Comparison of ENCODE assay signal across 1 cellular context in genomic region chr2:202238234-202239197, GRCh38.
A peak's percentile ranks its signal among the peaks of the same experiment; 100 is the strongest.
TF ChIP-seq lines count a peak whose summit lies in the region.

TSS of gene SUMO1 (minus strand) at chr2:202238597. CDS start at chr2:202238451, 146 bp downstream.

TF ChIP-seq in HepG2, 621 proteins besides CTCF, POLR2A, EP300 and RAD21 (continued from another document and continues in another):
- TF ChIP-seq ZNF337 (CRISPR knock-in tag; IDR thresholded peaks at IDR 0.05; ENCODE audit: borderline replicate concordance, low read depth) (peak; percentile 77; the same call in 1 of the 2 replicates), HCFC1 (IDR thresholded peaks at IDR 0.05; ENCODE audit: low read depth, low read length) (peak; percentile 32; the same call in 1 of the 2 replicates), ATF7-NPFF (CRISPR knock-in tag; IDR thresholded peaks at IDR 0.05; ENCODE audit: low read depth) (no peak), HES4 (CRISPR knock-in tag; IDR thresholded peaks at IDR 0.05; ENCODE audit: borderline replicate concordance) (no peak), XRCC5 (optimal IDR thresholded peaks at IDR 0.05; ENCODE audit: low read length) (no peak), NCOA5 (CRISPR knock-in tag; IDR thresholded peaks at IDR 0.05) (no peak), TBP (CRISPR knock-in tag; IDR thresholded peaks at IDR 0.05) (no peak), ZNF629 (CRISPR knock-in tag; conservative IDR thresholded peaks at IDR 0.05) (no peak), CCAR2 (optimal IDR thresholded peaks at IDR 0.05; ENCODE audit: low read depth, low read length) (no peak), ATF2 (CRISPR knock-in tag; IDR thresholded peaks at IDR 0.05) (peak; percentile 36; the same call in 1 of the 2 replicates), DMTF1 (CRISPR knock-in tag; IDR thresholded peaks at IDR 0.05) (peak; percentile 17; the same call in 1 of the 2 replicates), ZNF589 (CRISPR knock-in tag; conservative IDR thresholded peaks at IDR 0.05) (peak; percentile 96), ZBTB37 (CRISPR knock-in tag; IDR thresholded peaks at IDR 0.05) (no peak), JUN (CRISPR knock-in tag; IDR thresholded peaks at IDR 0.05) (no peak), ZNF326 (CRISPR knock-in tag; IDR thresholded peaks at IDR 0.05; ENCODE audit: borderline replicate concordance) (0 out of 2 replicates have a peak, but pooled peaks have one; percentile 16), SALL2 (CRISPR knock-in tag; IDR thresholded peaks at IDR 0.05) (peak; percentile 83; the same call in 1 of the 2 replicates), ONECUT2 (CRISPR knock-in tag; IDR thresholded peaks at IDR 0.05) (no peak), ZNF546 (CRISPR knock-in tag; conservative IDR thresholded peaks at IDR 0.05) (0 out of 2 replicates have a peak, but pooled peaks have one; percentile 6), MAFF (IDR thresholded peaks at IDR 0.05; ENCODE audit: low read depth, low read length) (no peak), BATF2 (CRISPR knock-in tag; IDR thresholded peaks at IDR 0.05) (peak; percentile 90), RFXANK (CRISPR knock-in tag; IDR thresholded peaks at IDR 0.05) (no peak), DNMT1 (CRISPR knock-in tag; IDR thresholded peaks at IDR 0.05) (0 out of 2 replicates have a peak, but pooled peaks have one; percentile 75), TOE1 (CRISPR knock-in tag; IDR thresholded peaks at IDR 0.05) (no peak; the same call in 1 of the 2 replicates), MATR3 (CRISPR knock-in tag; IDR thresholded peaks at IDR 0.05) (no peak), MXD4 (CRISPR knock-in tag; IDR thresholded peaks at IDR 0.05) (peak; percentile 38; the same call in 1 of the 2 replicates), ZBTB26 (CRISPR knock-in tag; IDR thresholded peaks at IDR 0.05; ENCODE audit: borderline replicate concordance) (peak; percentile 79; the same call in 1 of the 2 replicates), ZNF207 (IDR thresholded peaks at IDR 0.05; ENCODE audit: borderline replicate concordance) (no peak), ZBTB44 (CRISPR knock-in tag; IDR thresholded peaks at IDR 0.05) (peak; percentile 84), ZC3H4 (CRISPR knock-in tag; IDR thresholded peaks at IDR 0.05; ENCODE audit: borderline replicate concordance) (0 out of 2 replicates have a peak, but pooled peaks have one; percentile 46), ZBTB46 (CRISPR knock-in tag; IDR thresholded peaks at IDR 0.05; ENCODE audit: borderline replicate concordance) (no peak), ZNF382 (CRISPR knock-in tag; IDR thresholded peaks at IDR 0.05; ENCODE audit: borderline replicate concordance) (no peak), TAF15 (IDR thresholded peaks at IDR 0.05; ENCODE audit: low read depth, low read length, poor library complexity, severe bottlenecking) (no peak), FOSL2 (CRISPR knock-in tag; IDR thresholded peaks at IDR 0.05) (peak; percentile 45), HIVEP1 (CRISPR knock-in tag; IDR thresholded peaks at IDR 0.05) (peak; percentile 91), ZMYM4 (CRISPR knock-in tag; IDR thresholded peaks at IDR 0.05) (peak; percentile 87), KMT2B (CRISPR knock-in tag; IDR thresholded peaks at IDR 0.05) (peak; percentile 95), TFDP1 (CRISPR knock-in tag; IDR thresholded peaks at IDR 0.05; ENCODE audit: borderline replicate concordance) (peak; percentile 99), FOXP1 (IDR thresholded peaks at IDR 0.05) (no peak), FOXP1 (CRISPR knock-in tag; IDR thresholded peaks at IDR 0.05) (peak; percentile 56; the same call in 1 of the 2 replicates), TEAD3 (CRISPR knock-in tag; optimal IDR thresholded peaks at IDR 0.05; ENCODE audit: borderline replicate concordance) (peak; percentile 50), ZNF816 (CRISPR knock-in tag; IDR thresholded peaks at IDR 0.05; ENCODE audit: borderline replicate concordance) (no peak), TBL1XR1 (IDR thresholded peaks at IDR 0.05; ENCODE audit: borderline replicate concordance, low read length, partially characterized antibody) (no peak), ZC3H13 (CRISPR knock-in tag; IDR thresholded peaks at IDR 0.05) (peak; percentile 92), FOXC1 (CRISPR knock-in tag; IDR thresholded peaks at IDR 0.05; ENCODE audit: borderline replicate concordance) (peak; percentile 19; the same call in 1 of the 2 replicates), ZNF558 (CRISPR knock-in tag; IDR thresholded peaks at IDR 0.05; ENCODE audit: borderline replicate concordance) (peak; percentile 87), PAF1 (CRISPR knock-in tag; IDR thresholded peaks at IDR 0.05) (no peak), ZMAT5 (CRISPR knock-in tag; IDR thresholded peaks at IDR 0.05; ENCODE audit: borderline replicate concordance, low read depth) (0 out of 2 replicates have a peak, but pooled peaks have one; percentile 42), HNRNPL (IDR thresholded peaks at IDR 0.05; ENCODE audit: low read depth, low read length) (0 out of 2 replicates have a peak, but pooled peaks have one; percentile 18), PAXIP1 (CRISPR knock-in tag; conservative IDR thresholded peaks at IDR 0.05) (peak; percentile 39; the same call in 1 of the 2 replicates), LBX2 (CRISPR knock-in tag; IDR thresholded peaks at IDR 0.05; ENCODE audit: borderline replicate concordance) (peak; percentile 51; the same call in 1 of the 2 replicates)
